17 cellular contexts compared by ENCODE assay signal in genomic region chr12:89247541-89247942, GRCh38.
A peak's percentile ranks its signal among the peaks of the same experiment; 100 is the strongest.
DNase-seq lines count a peak whose midpoint lies in the region; TF ChIP-seq lines count a peak whose summit lies in the region.
"Had no signal": no experiment of that assay in that cellular context is flagged by ENCODE, and none has a peak within 500 bp of the region (broad histone marks: within the 10 kb centered on the region; RNA-seq: fewer than 3 reads in every experiment).

No MANE protein-coding gene starts in this region.

- no peaks in the 10 kb centered on the region for H3K36me3 ChIP-seq in neural cell (ENCODE audit: insufficient read depth, low read length)

- H3F3A ChIP-seq in neural cell (ENCODE audit: insufficient read depth, low read length, poor library complexity, severe bottlenecking): no peaks in the 10 kb centered on the region

- H3K27me3 ChIP-seq in neural cell (ENCODE audit: insufficient read depth, low read depth, low read length): no peaks in the 10 kb centered on the region
- H3K27me3 ChIP-seq: hepatocyte had no signal

- no peak overlapping the region for H3K4me3 ChIP-seq in neural cell (ENCODE audit: low read length)
- H3K4me3 ChIP-seq: hepatocyte had no signal

- TF ChIP-seq RAD21 in neural cell (conservative IDR thresholded peaks at IDR 0.05): no peak

- TF ChIP-seq CTCF in neural cell (IDR thresholded peaks at IDR 0.05; ENCODE audit: poor library complexity, severe bottlenecking): no peak

- H3K27ac ChIP-seq in neural cell (ENCODE audit: low read length): no peak overlapping the region
- H3K27ac ChIP-seq: 22Rv1, hepatocyte had no signal

- H3K9me3 ChIP-seq in neural cell (ENCODE audit: low read length): no peaks in the 10 kb centered on the region

- no peak overlapping the region for H2AFZ ChIP-seq in neural cell (ENCODE audit: low read depth, low read length)
- H2AFZ ChIP-seq: hepatocyte had no signal

- no peaks in the 10 kb centered on the region for H4K20me1 ChIP-seq in neural cell (ENCODE audit: insufficient read depth)

- no peak for TF ChIP-seq EP300 in neural cell (conservative IDR thresholded peaks at IDR 0.05; ENCODE audit: poor library complexity, severe bottlenecking)

- H3K4me2 ChIP-seq in neural cell (ENCODE audit: low read length): no peak overlapping the region
- H3K4me2 ChIP-seq: hepatocyte had no signal

- DNase-seq in DMS153 (lab: John Stamatoyannopoulos, UW) (peak; percentile 79), DMS153 treated with DMSO at 0.1 percent for 48 hours (lab: John Stamatoyannopoulos, UW; ENCODE audit: unreplicated experiment) (no peak), NCI-H146 treated with DMSO at 0.1 percent for 48 hours (lab: John Stamatoyannopoulos, UW; ENCODE audit: unreplicated experiment) (peak; percentile 93), SW480 (ENCODE audit: low spot score) (peak; percentile 13), pons (ENCODE audit: low spot score) (no peak), DMS 273 (lab: John Stamatoyannopoulos, UW; ENCODE audit: unreplicated experiment) (no peak)
- no peak for DNase-seq in stimulated activated CD8-positive, alpha-beta memory T cell treated with anti-CD3 and anti-CD28 coated beads, Interleukin-4, amount 100 ng/mL, for 48 hours
- DNase-seq: CD4-positive, CD25-positive, alpha-beta regulatory T cell; Kasumi-1; left ventricle myocardium superior; naive thymus-derived CD8-positive, alpha-beta T cell; NCI-H1694 treated with DMSO at 0.1 percent for 48 hours; right cardiac atrium; stimulated activated CD4-positive, alpha-beta T cell treated with anti-CD3 and anti-CD28 coated beads, Interleukin-2, amount 100 ng/mL, for 48 hours had no signal

- H3K9ac ChIP-seq in neural cell (ENCODE audit: low read length): no peak overlapping the region

- no peaks in the 10 kb centered on the region for H3K9me2 ChIP-seq in neural cell (ENCODE audit: insufficient read depth, low read length)

- H3K79me2 ChIP-seq in neural cell (replicated peaks; ENCODE audit: insufficient read depth, low read length): no peaks in the 10 kb centered on the region
- H3K79me2 ChIP-seq: hepatocyte had no signal

TF ChIP-seq in neural cell, 6 proteins besides CTCF, POLR2A, EP300 and RAD21:
- TF ChIP-seq EZH2 (IDR thresholded peaks at IDR 0.05; ENCODE audit: borderline replicate concordance, insufficient read depth, low read length, poor library complexity, severe bottlenecking) (no peak), REST (IDR thresholded peaks at IDR 0.05; ENCODE audit: borderline replicate concordance) (peak; percentile 49), MXI1 (conservative IDR thresholded peaks at IDR 0.05; ENCODE audit: poor library complexity, severe bottlenecking) (no peak), TAF1 (IDR thresholded peaks at IDR 0.05; ENCODE audit: low read depth) (no peak), SMC3 (conservative IDR thresholded peaks at IDR 0.05; ENCODE audit: poor library complexity) (no peak)

Comparison
In these comparisons a context has a peak if more than half of its experiments do, and no peak if none do; other contexts are left out.
1. DNase-seq: peak in DMS153 (single experiment), NCI-H146 treated with DMSO at 0.1 percent for 48 hours (single experiment) and SW480 (single experiment); none in DMS153 treated with DMSO at 0.1 percent for 48 hours (single experiment), pons (single experiment), DMS 273 (single experiment) and stimulated activated CD8-positive, alpha-beta memory T cell treated with anti-CD3 and anti-CD28 coated beads, Interleukin-4, amount 100 ng/mL, for 48 hours (single experiment).